In the genomic region with DNA sequence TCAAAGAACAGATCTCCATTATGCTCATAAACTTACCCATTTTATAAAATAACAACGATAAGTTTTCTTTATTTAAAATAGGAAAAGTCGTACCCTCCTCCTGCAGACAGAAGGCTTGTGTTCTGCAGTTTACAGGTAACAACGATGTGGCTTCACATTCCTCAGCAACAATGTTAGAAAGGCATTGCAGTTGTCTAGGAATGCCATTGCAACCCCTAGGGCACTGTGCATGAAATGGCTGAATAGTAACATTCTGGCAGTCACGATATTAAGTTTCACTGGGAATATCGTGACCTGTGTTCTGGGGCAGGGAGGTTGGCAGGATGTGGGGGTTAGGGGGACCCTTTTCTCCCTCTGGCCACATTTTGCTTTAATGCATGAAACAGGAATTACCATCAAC, we compare ENCODE assay signal across 10 cellular contexts.
"Had no signal": no experiment of that assay in that cellular context is flagged by ENCODE, and none has a peak within 500 bp of the region (broad histone marks: within the 10 kb centered on the region; RNA-seq: fewer than 3 reads in every experiment).

No MANE protein-coding gene starts in this region.

- H3K27ac ChIP-seq: GM23248 had no signal

- H3K36me3 ChIP-seq: HAP-1 had no signal

- FAIRE-seq: HTR-8/SVneo, K562 had no signal

- ATAC-seq: HCT116, K562 had no signal

- H2AFZ ChIP-seq: GM23248 had no signal

- H3K9me3 ChIP-seq: HAP-1 had no signal

- H3K4me1 ChIP-seq: HAP-1 had no signal

- H3K4me3 ChIP-seq: GM23248, HAP-1, K562 had no signal

- DNase-seq: GM23248, GOT3, H7, HFFc6, IMR-90, KG1 had no signal
